In genomic region chr19:53520163-53520546, GRCh38 we compare ENCODE assay signal across 8 cellular contexts. TPM values are rescaled to one million over a fixed set of nuclear protein-coding genes. Genes with fewer than 3 reads are reported as not detected.
DNase-seq lines count a peak whose midpoint lies in the region; ATAC-seq, FAIRE-seq and TF ChIP-seq lines count a peak whose summit lies in the region.

No MANE protein-coding gene starts in this region.

- H3K4me3 ChIP-seq in AG10803 (ENCODE audit: low read length) (peak overlapping the region; percentile 94), LNCaP clone FGC (ENCODE audit: low read depth, low read length) (peak overlapping the region; percentile 92)

- peaks cover 12% of the 10 kb centered on the region for H3K4me1 Mint-ChIP-seq in dendritic cell treated with granulocyte-macrophage colony-stimulating factor and Interleukin-4, amounts not matched to agents 40 ng/mL and 50 ng/mL, for 4 days (ENCODE audit: low read depth)
- peaks cover 22% of the 10 kb centered on the region in 2 donors for H3K4me1 Mint-ChIP-seq in natural killer cell treated with Interleukin-12 subunit alpha and Interleukin-12 subunit beta and Interleukin-15 and Interleukin-18, amount 100 ng/mL, for 72 hours (ENCODE audit: low read depth in 2 of 2)

- peaks cover 69% of the 10 kb centered on the region for H3K9me3 Mint-ChIP-seq in dendritic cell treated with granulocyte-macrophage colony-stimulating factor and Interleukin-4, amounts not matched to agents 40 ng/mL and 50 ng/mL, for 4 days
- H3K9me3 Mint-ChIP-seq in natural killer cell treated with Interleukin-12 subunit alpha and Interleukin-12 subunit beta and Interleukin-15 and Interleukin-18, amount 100 ng/mL, for 72 hours = peaks cover 14% of the 10 kb centered on the region

- in situ Hi-C loops in ACHN (cut with HindIII; ENCODE audit: low pct_ligation_motif_present, low pct_unique_long_range_greater_than_20kb, low sequenced_read_pairs) = no loop called here

- H3K27ac Mint-ChIP-seq in dendritic cell treated with granulocyte-macrophage colony-stimulating factor and Interleukin-4, amounts not matched to agents 40 ng/mL and 50 ng/mL, for 4 days = peak overlapping the region; percentile 86
- H3K27ac Mint-ChIP-seq in natural killer cell treated with Interleukin-12 subunit alpha and Interleukin-12 subunit beta and Interleukin-15 and Interleukin-18, amount 100 ng/mL, for 72 hours = peak overlapping the region; percentile 94 to 95

- TF ChIP-seq CTCF in AG10803 (conservative IDR thresholded peaks at IDR 0.05; ENCODE audit: low read length) (no peak), LNCaP clone FGC (IDR thresholded peaks at IDR 0.05; ENCODE audit: control insufficient read depth, extremely low read depth, insufficient read depth) (no peak)

- DNase-seq in AG10803 (ENCODE audit: low read depth) (no peak), LNCaP clone FGC (ENCODE audit: low read depth) (no peak), ACHN (no peak), frontal cortex (ENCODE audit: low spot score in 2 of 2) (no peak), hypothalamus (lab: John Stamatoyannopoulos, UW) (no peak)
- no peak for DNase-seq in natural killer cell treated with Interleukin-12 subunit alpha and Interleukin-12 subunit beta and Interleukin-15 and Interleukin-18, amount 100 ng/mL, for 72 hours (ENCODE audit: low spot score)

- intact Hi-C loops in dendritic cell treated with granulocyte-macrophage colony-stimulating factor and Interleukin-4, amounts not matched to agents 40 ng/mL and 50 ng/mL, for 4 days (cut with micrococcal nuclease) = loop anchor here (2.0 to 5.0 kb wide), 2 partner anchors 53 to 88 kb away; partner anchors contain the start of genes ZNF761 and ZNF813

- H3K36me3 Mint-ChIP-seq in dendritic cell treated with granulocyte-macrophage colony-stimulating factor and Interleukin-4, amounts not matched to agents 40 ng/mL and 50 ng/mL, for 4 days (ENCODE audit: low read depth) = peaks cover 39% of the 10 kb centered on the region
- H3K36me3 Mint-ChIP-seq in natural killer cell treated with Interleukin-12 subunit alpha and Interleukin-12 subunit beta and Interleukin-15 and Interleukin-18, amount 100 ng/mL, for 72 hours = peaks cover 34% of the 10 kb centered on the region

- H3K27me3 Mint-ChIP-seq in dendritic cell treated with granulocyte-macrophage colony-stimulating factor and Interleukin-4, amounts not matched to agents 40 ng/mL and 50 ng/mL, for 4 days = no peaks in the 10 kb centered on the region
- H3K27me3 Mint-ChIP-seq in natural killer cell treated with Interleukin-12 subunit alpha and Interleukin-12 subunit beta and Interleukin-15 and Interleukin-18, amount 100 ng/mL, for 72 hours = no peaks in the 10 kb centered on the region

- no peak for FAIRE-seq in frontal cortex (lab: Jason Lieb, UNC)

- TF ChIP-seq POLR2A in GM18505 (IDR thresholded peaks at IDR 0.05; ENCODE audit: borderline replicate concordance, extremely low read depth, insufficient read depth, insufficient read length) = no peak

- ATAC-seq in natural killer cell treated with Interleukin-12 subunit alpha and Interleukin-12 subunit beta and Interleukin-15 and Interleukin-18, amount 100 ng/mL, for 72 hours = no peak
- ATAC-seq in GM18505 (IDR thresholded peaks at IDR 0.05; ENCODE audit: unreplicated experiment) = no peak

- peak overlapping the region; percentile 84 for H3K4me3 Mint-ChIP-seq in dendritic cell treated with granulocyte-macrophage colony-stimulating factor and Interleukin-4, amounts not matched to agents 40 ng/mL and 50 ng/mL, for 4 days
- H3K4me3 Mint-ChIP-seq in natural killer cell treated with Interleukin-12 subunit alpha and Interleukin-12 subunit beta and Interleukin-15 and Interleukin-18, amount 100 ng/mL, for 72 hours = peak overlapping the region; percentile 100

RNA-seq across cellular contexts. Expression of gene ZNF331, which starts 17.8 kb away (rescaled TPM):
- total RNA-seq in natural killer cell treated with Interleukin-12 subunit alpha and Interleukin-12 subunit beta and Interleukin-15 and Interleukin-18, amount 100 ng/mL, for 72 hours = 10 to 100 TPM; 12.0 to 15.1 TPM
- 14.7 TPM for total RNA-seq in frontal cortex

RNA-seq across cellular contexts. Expression of gene ZNF813, which starts 52.6 kb away (rescaled TPM):
- 1 to 10 TPM; 3.9 to 6.2 TPM for total RNA-seq in natural killer cell treated with Interleukin-12 subunit alpha and Interleukin-12 subunit beta and Interleukin-15 and Interleukin-18, amount 100 ng/mL, for 72 hours
- total RNA-seq in frontal cortex = 8.6 TPM
